ENCODE assay signal across 8 cellular contexts in genomic region chr6:33589723-33590530, GRCh38. TPM values are rescaled to one million over a fixed set of nuclear protein-coding genes. Genes with fewer than 3 reads are reported as not detected.
A peak's percentile ranks its signal among the peaks of the same experiment; 100 is the strongest.
DNase-seq lines count a peak whose midpoint lies in the region; ATAC-seq and TF ChIP-seq lines count a peak whose summit lies in the region.

No MANE protein-coding gene starts in this region.

- H3K27me3 ChIP-seq in adrenal gland = no peaks in the 10 kb centered on the region
- no peaks in the 10 kb centered on the region for H3K27me3 ChIP-seq in right atrium auricular region
- H3K27me3 ChIP-seq in sigmoid colon = peaks cover 6 to 18% (median 8%) of the 10 kb centered on the region in 3 donors

- WGBS in adrenal gland, 4 donors = 20 to 61% (median 21%) methylated on average over 3 to 9 of the region's 9 CpGs; no CpG with 5 or more reads in 1 of the 4 donors
- WGBS in sigmoid colon, 2 donors = 7 to 39% methylated on average over 9 of the region's 9 CpGs

- TF ChIP-seq EP300 in sigmoid colon (IDR thresholded peaks at IDR 0.05) = no peak

- H3K4me1 ChIP-seq in adrenal gland (replicated peaks in 1 of 2) = peaks cover 15 to 34% of the 10 kb centered on the region in 2 donors
- peaks cover 0 to 45% of the 10 kb centered on the region in 2 donors for H3K4me1 ChIP-seq in right atrium auricular region
- H3K4me1 ChIP-seq in sigmoid colon = peaks cover 0 to 18% (median 13%) of the 10 kb centered on the region in 4 donors

- no peak for ATAC-seq in HG03521 (IDR thresholded peaks at IDR 0.05; ENCODE audit: unreplicated experiment)

- peak; percentile 74 for DNase-seq in COLO829 (ENCODE audit: low spot score)
- DNase-seq in GM20000 (ENCODE audit: low spot score) = peak; percentile 72
- peak; percentile 42 for DNase-seq in NCI-H748 treated with DMSO at 0.1 percent for 48 hours (lab: John Stamatoyannopoulos, UW)
- DNase-seq in adrenal gland = peak; percentile 83 to 95 (median 88)
- peak; percentile 70 for DNase-seq in right atrium auricular region (ENCODE audit: low spot score)
- DNase-seq in sigmoid colon = peak; percentile 77
- DNase-seq in SIG-M5 (lab: John Stamatoyannopoulos, UW) = no peak

- no peaks in the 10 kb centered on the region for H3K9me3 ChIP-seq in adrenal gland (replicated peaks in 1 of 3)
- H3K9me3 ChIP-seq in right atrium auricular region = no peaks in the 10 kb centered on the region
- H3K9me3 ChIP-seq in sigmoid colon = no peaks in the 10 kb centered on the region

- intact Hi-C loops in adrenal gland (cut with DNase I) (loop anchor here (5.0 to 10.0 kb wide), 6 partner anchors 42 to 565 kb away; no protein-coding TSS in a partner anchor), sigmoid colon (cut with DNase I) (loop anchor here (5.0 to 10.0 kb wide), 2 partner anchors 172 to 565 kb away; no protein-coding TSS in a partner anchor)

- H3K4me3 ChIP-seq in adrenal gland (no peak overlapping the region), right atrium auricular region (no peak overlapping the region), sigmoid colon (no peak overlapping the region)

- H3K36me3 ChIP-seq in adrenal gland (replicated peaks in 1 of 2) (no peaks in the 10 kb centered on the region), right atrium auricular region (no peaks in the 10 kb centered on the region), sigmoid colon (no peaks in the 10 kb centered on the region)

- TF ChIP-seq CTCF in GM20000 (IDR thresholded peaks at IDR 0.05; ENCODE audit: extremely low read depth, missing control alignments) (peak; percentile 94), adrenal gland (IDR thresholded peaks at IDR 0.05) (peak; percentile 74 to 94 (median 88)), right atrium auricular region (IDR thresholded peaks at IDR 0.05) (peak; percentile 64 to 91), sigmoid colon (IDR thresholded peaks at IDR 0.05) (peak; percentile 12 to 80 (median 44))

- H3K27ac ChIP-seq in adrenal gland (peak overlapping the region; percentile 6 to 93 (median 80)), right atrium auricular region (peak overlapping the region; percentile 78), sigmoid colon (peak overlapping the region; percentile 34 to 64 (median 52))

- TF ChIP-seq POLR2A in adrenal gland (IDR thresholded peaks at IDR 0.05) = no peak
- no peak for TF ChIP-seq POLR2A in sigmoid colon (IDR thresholded peaks at IDR 0.05)

RNA-seq across cellular contexts. Expression of gene BAK1, which starts 9.9 kb away (rescaled TPM):
- total RNA-seq in adrenal gland = 10 to 100 TPM in 7 of 8 donors, 1 to 10 TPM in 1; 9.7 to 51.9 (median 27.6) TPM
- polyA plus RNA-seq in adrenal gland = 10 to 100 TPM; 17.3 to 33.5 (median 17.6) TPM
- total RNA-seq in right atrium auricular region = 1 to 10 TPM; 6.5 to 8.6 TPM
- total RNA-seq in sigmoid colon = 10 to 100 TPM in 3 of 4 donors, 1 to 10 TPM in 1; 8.9 to 11.1 (median 10.4) TPM
- polyA plus RNA-seq in sigmoid colon = 100 to 1,000 TPM in 1 of 3 donors, 10 to 100 TPM in 2; 76.3 to 160 (median 96.9) TPM

RNA-seq across cellular contexts. Expression of gene ITPR3, which starts 31.2 kb away (rescaled TPM):
- total RNA-seq in adrenal gland (10 to 100 TPM in 7 of 8 donors, 1 to 10 TPM in 1; 8.6 to 38.1 (median 29.2) TPM), right atrium auricular region (10 to 100 TPM in 1 of 2 donors, 1 to 10 TPM in 1; 6.2 to 17.7 TPM), sigmoid colon (10 to 100 TPM in 1 of 4 donors, 1 to 10 TPM in 3; 7.7 to 16.9 (median 9.0) TPM)
- polyA plus RNA-seq in adrenal gland (10 to 100 TPM in 2 of 3 donors, 1 to 10 TPM in 1; 3.0 to 21.6 (median 14.2) TPM), sigmoid colon (10 to 100 TPM; 10.2 to 75.3 (median 20.6) TPM)

Comparison
In these comparisons a context has a peak if more than half of its experiments do, and no peak if none do; other contexts are left out.
1. CTCF ChIP-seq: peak in every context shown above with its lines; median percentile 94 in GM20000; 88 in adrenal gland; 78 in right atrium auricular region; 44 in sigmoid colon.